Comparison of ENCODE assay signal across 23 cellular contexts in the genomic region with DNA sequence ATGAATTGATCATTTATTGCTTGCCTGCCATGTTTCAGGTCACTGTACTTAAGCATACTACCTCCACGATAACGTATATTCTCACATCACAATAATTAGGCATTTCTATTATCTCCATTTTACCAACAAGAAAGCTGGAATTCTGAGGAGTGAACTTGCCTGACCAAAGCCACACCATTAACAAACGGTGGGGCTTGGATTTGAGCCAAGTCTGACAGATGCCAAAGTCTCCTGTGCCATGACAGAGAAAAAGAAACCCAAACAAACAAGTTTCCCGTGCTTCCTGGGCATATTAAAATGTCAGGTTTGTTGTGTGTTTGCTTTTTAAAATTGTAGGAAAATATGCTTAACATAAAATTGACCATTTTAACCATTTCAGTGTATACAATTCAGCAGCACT. TPM values are rescaled to one million over a fixed set of nuclear protein-coding genes. Genes with fewer than 3 reads are reported as not detected.
DNase-seq lines count a peak whose midpoint lies in the region; ATAC-seq and TF ChIP-seq lines count a peak whose summit lies in the region.
"Had no signal": no experiment of that assay in that cellular context is flagged by ENCODE, and none has a peak within 500 bp of the region (broad histone marks: within the 10 kb centered on the region; RNA-seq: fewer than 3 reads in every experiment).

No MANE protein-coding gene starts in this region.

- H3K4me3 ChIP-seq in adrenal gland = no peak overlapping the region
- H3K4me3 ChIP-seq: prostate gland had no signal

- ATAC-seq in GM21526 (IDR thresholded peaks at IDR 0.05; ENCODE audit: low FRiP score, unreplicated experiment) = no peak
- ATAC-seq in Right ventricle myocardium superior (ENCODE audit: poor library complexity) = no peak
- ATAC-seq: stimulated activated naive B cell treated with anti-CD40 and anti-IgM and Interleukin-4, amounts not matched to agents 10 μg/mL and 1 μg/mL and 100 μg/mL, for 72 hours had no signal

- intact Hi-C loops in adrenal gland (cut with DNase I) (no loop called here), Right ventricle myocardium superior (cut with DNase I) (no loop called here)

- no peaks in the 10 kb centered on the region for H3K9me3 ChIP-seq in adrenal gland (replicated peaks in 1 of 3)
- H3K9me3 ChIP-seq: prostate gland had no signal

- H3K27me3 ChIP-seq in adrenal gland = no peaks in the 10 kb centered on the region

- TF ChIP-seq POLR2A in adrenal gland (IDR thresholded peaks at IDR 0.05) = no peak

- TF ChIP-seq CTCF in adrenal gland (IDR thresholded peaks at IDR 0.05) = no peak

- peak; percentile 39 for DNase-seq in NCI-H2196 (lab: John Stamatoyannopoulos, UW; ENCODE audit: unreplicated experiment)
- no peak for DNase-seq in NCI-H2196 treated with DMSO at 0.1 percent for 48 hours (lab: John Stamatoyannopoulos, UW; ENCODE audit: unreplicated experiment)
- peak; percentile 30 for DNase-seq in HT-29 (ENCODE audit: low spot score)
- DNase-seq in NCI-H69 (lab: John Stamatoyannopoulos, UW) = peak; percentile 88
- DNase-seq in myocyte (ENCODE audit: low read depth) = peak; percentile 54
- no peak for DNase-seq in adrenal gland
- DNase-seq in Right ventricle myocardium superior = no peak
- DNase-seq: activated CD4-positive, alpha-beta memory T cell treated with anti-CD3 and anti-CD28 coated beads, Interleukin-2, amount 10 ng/mL, durations not matched to agents 7 days and 5 days; activated naive CD4-positive, alpha-beta T cell treated with anti-CD3 and anti-CD28 coated beads, Interleukin-2, amount 10 ng/mL, durations not matched to agents 7 days and 5 days; anterior cingulate cortex; DND-41; foreskin fibroblast; hippocampal formation; NCI-H187; stimulated activated CD4-positive, alpha-beta T cell treated with anti-CD3 and anti-CD28 coated beads, Interleukin-2, amount 100 ng/mL, for 24 hours; stimulated activated naive B cell treated with anti-CD40 and anti-IgM and Interleukin-4, amounts not matched to agents 10 μg/mL and 1 μg/mL and 100 μg/mL, for 72 hours had no signal

- H3K4me1 ChIP-seq in adrenal gland (replicated peaks in 1 of 2) = no peaks in the 10 kb centered on the region

- no peak overlapping the region for H3K27ac ChIP-seq in adrenal gland
- H3K27ac ChIP-seq: C4-2B had no signal

- 67 to 73% (median 70%) methylated on average over 4 of the region's 4 CpGs for WGBS in adrenal gland, 4 donors

- no peaks in the 10 kb centered on the region for H3K36me3 ChIP-seq in adrenal gland (replicated peaks in 1 of 2)
- H3K36me3 ChIP-seq: prostate gland had no signal

RNA-seq across cellular contexts. Expression of gene KCNV2, which starts 40.8 kb away (rescaled TPM):
- total RNA-seq in HT-29 (2014; rRNA removed; shearing (Covaris generic)) = not detected in 2 replicates
- total RNA-seq in myocyte = not detected in 2 replicates
- 0.13 TPM for polyA plus RNA-seq in myocyte (2012)
- total RNA-seq in adrenal gland = not detected
- polyA plus RNA-seq in adrenal gland = not detected
- total RNA-seq in Right ventricle myocardium superior = not detected
- total RNA-seq: activated CD4-positive, alpha-beta memory T cell treated with anti-CD3 and anti-CD28 coated beads, Interleukin-2, amount 10 ng/mL, durations not matched to agents 7 days and 5 days; epithelial cell of proximal tubule; lower leg skin; skeletal muscle tissue had no signal
- polyA plus RNA-seq: thymus had no signal

RNA-seq across cellular contexts. Expression of gene VLDLR, which starts 54.9 kb away (rescaled TPM):
- 1.7 and 2.0 TPM in 2 replicates for total RNA-seq in HT-29 (2014; rRNA removed; shearing (Covaris generic))
- 2.1 and 13.9 TPM in 2 replicates for total RNA-seq in myocyte
- 15.5 TPM for polyA plus RNA-seq in myocyte (2012)
- total RNA-seq in adrenal gland = 10 to 100 TPM; 24.9 to 54.1 (median 39.3) TPM
- 10 to 100 TPM in 1 of 3 donors, 1 to 10 TPM in 2; 8.0 to 27.0 (median 9.6) TPM for polyA plus RNA-seq in adrenal gland
- 121 TPM for total RNA-seq in Right ventricle myocardium superior

Comparison
In these comparisons a context has a peak if more than half of its experiments do, and no peak if none do; other contexts are left out.
1. DNase-seq: peak in NCI-H2196 (single experiment), HT-29 (single experiment), NCI-H69 (single experiment) and myocyte (single experiment); none in NCI-H2196 treated with DMSO at 0.1 percent for 48 hours (single experiment), adrenal gland (0 of 7) and Right ventricle myocardium superior (single experiment).